In genomic region chr9:87179556-87180340, GRCh38 we compare ENCODE assay signal across 21 cellular contexts.
DNase-seq lines count a peak whose midpoint lies in the region; ATAC-seq and TF ChIP-seq lines count a peak whose summit lies in the region.
"Had no signal": no experiment of that assay in that cellular context is flagged by ENCODE, and none has a peak within 500 bp of the region (broad histone marks: within the 10 kb centered on the region; RNA-seq: fewer than 3 reads in every experiment).

No MANE protein-coding gene starts in this region.

- H3K9ac ChIP-seq in smooth muscle cell (ENCODE audit: low read depth) = peak overlapping the region; percentile 58
- H3K9ac ChIP-seq: KMS-11 had no signal

- TF ChIP-seq CTCF in astrocyte of the spinal cord (IDR thresholded peaks at IDR 0.05; ENCODE audit: low read depth, low read length) = no peak
- no peak for TF ChIP-seq CTCF in smooth muscle cell (IDR thresholded peaks at IDR 0.05; ENCODE audit: borderline replicate concordance, insufficient read depth, poor library complexity, severe bottlenecking)

- no peaks in the 10 kb centered on the region for H3K27me3 ChIP-seq in smooth muscle cell (ENCODE audit: low read depth)

- peak overlapping the region; percentile 1 for H2AFZ ChIP-seq in smooth muscle cell (ENCODE audit: low read depth)

- no peaks in the 10 kb centered on the region for H3K36me3 ChIP-seq in smooth muscle cell (ENCODE audit: low read depth)
- H3K36me3 ChIP-seq: thoracic aorta had no signal

- 55% methylated on average over 7 of the region's 7 CpGs for WGBS in smooth muscle cell (ENCODE audit: low lambda C conversion rate)

- H3K4me3 ChIP-seq in astrocyte of the spinal cord (ENCODE audit: low read depth, low read length) = no peak overlapping the region
- no peak overlapping the region for H3K4me3 ChIP-seq in smooth muscle cell
- H3K4me3 ChIP-seq: thoracic aorta had no signal

- peak overlapping the region; percentile 6 for H3K4me2 ChIP-seq in smooth muscle cell
- H3K4me2 ChIP-seq: KMS-11 had no signal

- DNase-seq in M059J (ENCODE audit: low read depth) (peak; percentile 85), astrocyte of the spinal cord (ENCODE audit: low read depth, low spot score) (peak; percentile 35), iris pigment epithelial cell (ENCODE audit: low read depth) (peak; percentile 70), smooth muscle cell (lab: John Stamatoyannopoulos, UW; ENCODE audit: unreplicated experiment) (no peak), retina (no peak), NCI-H2171 treated with DMSO at 0.1 percent for 48 hours (lab: John Stamatoyannopoulos, UW) (no peak)
- DNase-seq: activated CD4-positive, alpha-beta memory T cell treated with anti-CD3 and anti-CD28 coated beads, Interleukin-2, amount 10 ng/mL, durations not matched to agents 7 days and 5 days; activated T-cell treated with anti-CD3 and anti-CD28 coated beads, Interleukin-2, amount 50 U/mL, for 1 hour; CD8-positive, alpha-beta memory T cell; dermis blood vessel endothelial cell; DMS79 treated with DMSO at 0.1 percent for 48 hours; NCI-H1092; NCI-H2081; NCI-H510A; nucleus accumbens; right cardiac atrium had no signal

- no peak for ATAC-seq in HG02852 (IDR thresholded peaks at IDR 0.05; ENCODE audit: unreplicated experiment)
- ATAC-seq: right cardiac atrium; Right ventricle myocardium inferior; stimulated activated effector memory CD8-positive, alpha-beta T cell treated with anti-CD3 and anti-CD28 coated beads, Interleukin-12 subunit alpha, Interleukin-12 subunit beta, amount 100 ng/mL, for 72 hours had no signal

- in situ Hi-C loops in astrocyte of the spinal cord (cut with HindIII; ENCODE audit: low sequenced_read_pairs) = no loop called here

- H3K79me2 ChIP-seq in smooth muscle cell (ENCODE audit: low read depth) = no peaks in the 10 kb centered on the region

- H3K4me1 ChIP-seq in smooth muscle cell (ENCODE audit: low read depth) = no peaks in the 10 kb centered on the region

- peaks cover 4% of the 10 kb centered on the region for H3F3A ChIP-seq in smooth muscle cell (ENCODE audit: low read depth)

- peak overlapping the region; percentile 87 for H3K27ac ChIP-seq in smooth muscle cell (ENCODE audit: low read depth)
- H3K27ac ChIP-seq: KMS-11, thoracic aorta had no signal

- peaks cover 4% of the 10 kb centered on the region for H3K9me3 ChIP-seq in smooth muscle cell (replicated peaks; ENCODE audit: low read depth)

- no peaks in the 10 kb centered on the region for H4K20me1 ChIP-seq in smooth muscle cell (ENCODE audit: low read depth)

Comparison
In these comparisons a context has a peak if more than half of its experiments do, and no peak if none do; other contexts are left out.
1. DNase-seq: peak in M059J (single experiment), astrocyte of the spinal cord (single experiment) and iris pigment epithelial cell (single experiment); none in smooth muscle cell (single experiment), retina (single experiment) and NCI-H2171 treated with DMSO at 0.1 percent for 48 hours (single experiment).